ENCODE assay signal across 10 cellular contexts in the genomic region with DNA sequence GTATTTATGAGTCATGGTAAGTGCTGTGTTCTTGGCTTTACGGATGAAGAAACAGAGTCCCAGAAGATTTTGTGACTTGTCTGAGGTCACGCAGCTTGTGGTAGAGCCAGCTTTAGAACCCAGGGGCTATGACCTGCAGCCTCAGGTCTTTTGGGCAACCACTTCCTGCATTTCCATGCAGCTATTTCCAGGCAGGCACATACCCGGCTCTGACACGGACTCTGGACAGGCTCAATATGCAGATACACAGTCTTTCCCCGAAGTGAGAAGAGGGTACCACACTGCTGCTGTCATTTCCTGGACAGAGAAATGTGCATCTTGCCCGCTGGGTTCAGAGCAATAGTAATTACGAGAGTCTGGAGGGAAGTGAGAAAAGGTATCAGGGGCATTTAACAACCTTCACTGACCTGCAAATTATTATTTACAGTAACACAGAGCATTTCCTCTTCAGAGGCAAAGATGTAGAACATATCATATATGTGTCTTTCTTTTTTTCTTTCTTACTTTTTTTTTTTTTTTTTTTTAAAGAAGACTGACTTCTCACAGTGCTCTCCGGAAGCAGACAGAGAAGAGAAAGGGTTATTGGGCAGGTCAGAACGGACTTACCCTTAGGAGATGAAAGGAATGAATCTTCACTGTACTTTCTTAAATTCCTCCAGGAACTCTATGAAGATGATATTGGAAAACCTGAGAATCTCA.
DNase-seq lines count a peak whose midpoint lies in the region; ATAC-seq and TF ChIP-seq lines count a peak whose summit lies in the region.
"Had no signal": no experiment of that assay in that cellular context is flagged by ENCODE, and none has a peak within 500 bp of the region (broad histone marks: within the 10 kb centered on the region; RNA-seq: fewer than 3 reads in every experiment).

No MANE protein-coding gene starts in this region.

- no peak overlapping the region for H3K4me3 ChIP-seq in prostate gland
- H3K4me3 ChIP-seq: right lobe of liver had no signal

- DNase-seq in EL: peak; percentile 52
- peak; percentile 62 for DNase-seq in GM20000 (ENCODE audit: low spot score)
- DNase-seq in activated CD8-positive, alpha-beta memory T cell treated with anti-CD3 and anti-CD28 coated beads, Interleukin-2, amount 50 U/mL, for 48 hours: peak; percentile 81
- peak; percentile 47 to 65 for DNase-seq in stimulated activated CD4-positive, alpha-beta T cell treated with anti-CD3 and anti-CD28 coated beads, Interleukin-2, amount 100 ng/mL, for 24 hours
- DNase-seq in mesothelial cell of epicardium (ENCODE audit: low spot score in 2 of 2, unreplicated experiment in 2 of 2): no peak
- no peak for DNase-seq in prostate gland (ENCODE audit: low spot score)
- no peak for DNase-seq in SIG-M5 treated with dmso at 0.1 percent for 504 hours (lab: John Stamatoyannopoulos, UW; ENCODE audit: unreplicated experiment)
- DNase-seq: right lobe of liver had no signal

- peak; percentile 90 for ATAC-seq in HG03521 (IDR thresholded peaks at IDR 0.05; ENCODE audit: unreplicated experiment)

- H3K36me3 ChIP-seq in prostate gland: no peaks in the 10 kb centered on the region
- H3K36me3 ChIP-seq: right lobe of liver had no signal

- TF ChIP-seq POLR2A in prostate gland (IDR thresholded peaks at IDR 0.05): no peak

- H3K27me3 ChIP-seq in prostate gland (replicated peaks; ENCODE audit: insufficient read depth): no peaks in the 10 kb centered on the region
- H3K27me3 ChIP-seq: right lobe of liver had no signal

- H3K9me3 ChIP-seq in prostate gland: no peaks in the 10 kb centered on the region
- H3K9me3 ChIP-seq: right lobe of liver had no signal

- H3K36me3 Mint-ChIP-seq in mesothelial cell of epicardium: no peaks in the 10 kb centered on the region
- H3K36me3 Mint-ChIP-seq: brain had no signal

- H3K9me3 Mint-ChIP-seq in mesothelial cell of epicardium: no peaks in the 10 kb centered on the region

- WGBS in prostate gland: 62% methylated on average over 9 of the region's 9 CpGs

- no peak overlapping the region for H3K27ac ChIP-seq in prostate gland
- H3K27ac ChIP-seq: right lobe of liver had no signal

- intact Hi-C loops in prostate gland (cut with DNase I): no loop called here

- no peak overlapping the region for H3K27ac Mint-ChIP-seq in mesothelial cell of epicardium
- H3K27ac Mint-ChIP-seq: brain had no signal

- no peak overlapping the region for H3K4me3 Mint-ChIP-seq in mesothelial cell of epicardium
- H3K4me3 Mint-ChIP-seq: brain had no signal

- no peak for TF ChIP-seq CTCF in GM20000 (IDR thresholded peaks at IDR 0.05; ENCODE audit: extremely low read depth, missing control alignments)
- TF ChIP-seq CTCF in mesothelial cell of epicardium (IDR thresholded peaks at IDR 0.05; ENCODE audit: unreplicated experiment): no peak
- no peak for TF ChIP-seq CTCF in prostate gland (IDR thresholded peaks at IDR 0.05)

- H3K4me1 ChIP-seq in prostate gland (replicated peaks): no peaks in the 10 kb centered on the region
- H3K4me1 ChIP-seq: right lobe of liver had no signal

- H3K27me3 Mint-ChIP-seq in mesothelial cell of epicardium (ENCODE audit: low read depth): no peaks in the 10 kb centered on the region

- H3K4me1 Mint-ChIP-seq in mesothelial cell of epicardium: peaks cover 13% of the 10 kb centered on the region

Comparison
In these comparisons a context has a peak if more than half of its experiments do, and no peak if none do; other contexts are left out.
1. DNase-seq: peak in EL (single experiment), GM20000 (single experiment), activated CD8-positive, alpha-beta memory T cell treated with anti-CD3 and anti-CD28 coated beads, Interleukin-2, amount 50 U/mL, for 48 hours (single experiment) and stimulated activated CD4-positive, alpha-beta T cell treated with anti-CD3 and anti-CD28 coated beads, Interleukin-2, amount 100 ng/mL, for 24 hours (2 of 2); none in mesothelial cell of epicardium (0 of 2), prostate gland (single experiment) and SIG-M5 treated with dmso at 0.1 percent for 504 hours (single experiment).